ENCODE assay signal across 1 cellular context in the genomic region with DNA sequence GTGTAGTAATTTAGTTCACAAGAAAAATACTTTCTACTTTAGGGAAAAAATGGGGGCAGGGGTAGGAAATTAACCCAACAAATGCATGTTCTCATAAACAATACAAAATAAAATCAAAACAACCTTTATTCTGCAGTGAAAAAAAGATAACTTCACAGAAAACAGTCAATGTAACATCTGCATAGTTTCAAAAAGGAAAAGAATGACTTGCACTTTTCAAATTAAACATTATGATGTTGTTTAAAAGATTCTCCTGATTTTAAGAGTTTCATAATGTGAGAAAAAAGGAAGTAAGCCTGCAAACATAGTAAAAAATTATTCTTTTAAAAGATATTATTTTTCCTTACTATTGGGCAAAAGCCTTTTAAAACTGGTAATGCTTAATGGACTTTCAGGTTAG.
A peak's percentile ranks its signal among the peaks of the same experiment; 100 is the strongest.
TF ChIP-seq lines count a peak whose summit lies in the region.

No MANE protein-coding gene starts in this region.

TF ChIP-seq in IMR-90, 13 proteins besides CTCF, POLR2A, EP300 and RAD21:
- TF ChIP-seq, protein P1, sequence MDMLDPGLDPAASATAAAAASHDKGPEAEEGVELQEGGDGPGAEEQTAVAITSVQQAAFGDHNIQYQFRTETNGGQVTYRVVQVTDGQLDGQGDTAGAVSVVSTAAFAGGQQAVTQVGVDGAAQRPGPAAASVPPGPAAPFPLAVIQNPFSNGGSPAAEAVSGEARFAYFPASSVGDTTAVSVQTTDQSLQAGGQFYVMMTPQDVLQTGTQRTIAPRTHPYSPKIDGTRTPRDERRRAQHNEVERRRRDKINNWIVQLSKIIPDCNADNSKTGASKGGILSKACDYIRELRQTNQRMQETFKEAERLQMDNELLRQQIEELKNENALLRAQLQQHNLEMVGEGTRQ (IDR thresholded peaks at IDR 0.05; ENCODE audit: low read depth, low read length) = no peak
- peak; percentile 84 for TF ChIP-seq NFE2L2 (IDR thresholded peaks at IDR 0.05; ENCODE audit: low read depth, low read length)
- no peak for TF ChIP-seq MXI1 (IDR thresholded peaks at IDR 0.05; ENCODE audit: borderline replicate concordance, low read depth, low read length)
